Comparison of ENCODE assay signal across 27 cellular contexts in genomic region chr7:117411539-117411938, GRCh38. TPM values are rescaled to one million over a fixed set of nuclear protein-coding genes. Genes with fewer than 3 reads are reported as not detected.
A peak's percentile ranks its signal among the peaks of the same experiment; 100 is the strongest.
DNase-seq lines count a peak whose midpoint lies in the region; ATAC-seq and TF ChIP-seq lines count a peak whose summit lies in the region.
"Had no signal": no experiment of that assay in that cellular context is flagged by ENCODE, and none has a peak within 500 bp of the region (broad histone marks: within the 10 kb centered on the region; RNA-seq: fewer than 3 reads in every experiment).

No MANE protein-coding gene starts in this region.

- WGBS in testis, 2 donors = 85 to 92% methylated on average over 3 of the region's 3 CpGs

- H3K4me1 ChIP-seq in testis = no peaks in the 10 kb centered on the region
- H3K4me1 ChIP-seq: HAP-1 had no signal

- intact Hi-C loops in testis (cut with DNase I; ENCODE audit: low total_unique reads) = no loop called here

- POLR2A ChIA-PET in BJ (lab: Charles Lee) = no interaction called here

- H3K27ac ChIP-seq in coronary artery (no peak overlapping the region), testis (no peak overlapping the region)
- H3K27ac ChIP-seq: 22Rv1, GM23248 had no signal

- H3K4me3 ChIP-seq in BJ (ENCODE audit: low read depth, low read length) = no peak overlapping the region
- H3K4me3 ChIP-seq in coronary artery = no peak overlapping the region
- H3K4me3 ChIP-seq in testis = no peak overlapping the region
- H3K4me3 ChIP-seq: GM23248, HAP-1, SK-N-MC had no signal

- TF ChIP-seq CTCF in BJ (IDR thresholded peaks at IDR 0.05; ENCODE audit: insufficient read depth, low read depth, low read length) = no peak
- TF ChIP-seq CTCF in coronary artery (IDR thresholded peaks at IDR 0.05) = no peak
- no peak for TF ChIP-seq CTCF in testis (IDR thresholded peaks at IDR 0.05)

- H3K27me3 ChIP-seq in BJ (ENCODE audit: control insufficient read depth, insufficient read depth, low read length) (0 out of 2 replicates have a peak, but pooled peaks cover 1% of the 10 kb centered on the region), testis (no peaks in the 10 kb centered on the region)

- H3K36me3 ChIP-seq in BJ (ENCODE audit: control insufficient read depth, insufficient read depth, low read length) (no peaks in the 10 kb centered on the region), testis (ENCODE audit: low read depth, missing control alignments) (no peaks in the 10 kb centered on the region)
- H3K36me3 ChIP-seq: HAP-1 had no signal

- peak; percentile 3 for DNase-seq in BJ (ENCODE audit: low read depth)
- DNase-seq in coronary artery (ENCODE audit: low spot score) = no peak
- no peak for DNase-seq in testis
- DNase-seq: CD4-positive, CD25-positive, alpha-beta regulatory T cell; COR-L47; DMS 273 treated with DMSO at 0.1 percent for 48 hours; GM23248; IMR-90; NCI-H1048; NCI-H1436 treated with DMSO at 0.1 percent for 48 hours; NCI-H2029 treated with DMSO at 0.1 percent for 48 hours; NCI-H2171; NCI-H446; NCI-H526 treated with DMSO at 0.1 percent for 48 hours; NK-92 treated with Interleukin-12 subunit alpha and Interleukin-12 subunit beta, amount 100 ng/mL, for 24 hours had no signal

- H3K9me3 ChIP-seq in testis = no peaks in the 10 kb centered on the region
- H3K9me3 ChIP-seq: HAP-1 had no signal

- TF ChIP-seq POLR2A in testis (IDR thresholded peaks at IDR 0.05) = no peak

- CTCF ChIA-PET in BJ (lab: Yijun Ruan, JAX) = interaction anchor here (0.9 to 1.9 kb wide), 2 partner anchors 10 to 12 kb away, joined by 4 to 6 read pairs; no protein-coding TSS in a partner anchor

- ATAC-seq in GM21619 (IDR thresholded peaks at IDR 0.05; ENCODE audit: unreplicated experiment) (peak; percentile 56), HG03060 (IDR thresholded peaks at IDR 0.05; ENCODE audit: low read depth, unreplicated experiment) (peak; percentile 39), HG03469 (IDR thresholded peaks at IDR 0.05; ENCODE audit: unreplicated experiment) (peak; percentile 55), GM21360 (IDR thresholded peaks at IDR 0.05; ENCODE audit: unreplicated experiment) (no peak), HG03196 (IDR thresholded peaks at IDR 0.05; ENCODE audit: unreplicated experiment) (no peak)
- ATAC-seq: Right ventricle myocardium inferior had no signal

RNA-seq across cellular contexts. Expression of gene ASZ1, which starts 15.8 kb away (rescaled TPM):
- polyA plus RNA-seq in BJ (2011; rRNA removed) (not detected in 2 replicates), testis (ENCODE audit: insufficient read depth, low read depth, low replicate concordance) (18.4 TPM)
- polyA minus RNA-seq in BJ (2011; rRNA and poly(A)+ RNA removed) = not detected in 2 replicates
- 10 to 100 TPM; 18.1 to 27.6 TPM for total RNA-seq in testis
- total RNA-seq: CD4-positive, CD25-positive, alpha-beta regulatory T cell; GM23248; IMR-90; M059J; OCI-LY7; Right ventricle myocardium inferior; T-helper 2 cell treated with Interferon-gamma antibody and Interleukin-4, amounts not matched to agents 100 ng/mL and 5 ng/mL, for 36 hours had no signal
- polyA plus RNA-seq: CD4-positive, CD25-positive, alpha-beta regulatory T cell; GM23248; IMR-90 had no signal

Comparison
In these comparisons a context has a peak if more than half of its experiments do, and no peak if none do; other contexts are left out.
1. ATAC-seq: peak in GM21619 (single experiment), HG03060 (single experiment) and HG03469 (single experiment); none in GM21360 (single experiment) and HG03196 (single experiment).
2. RNA of gene ASZ1, which starts 15.8 kb away (polyA plus RNA-seq): 18.4 TPM in testis (single experiment); not detected in BJ; every median in the first group is over 10 times any median in the second.